In genomic region chr7:49187543-49188268, GRCh38 we compare ENCODE assay signal across 19 cellular contexts.
DNase-seq lines count a peak whose midpoint lies in the region; ATAC-seq and TF ChIP-seq lines count a peak whose summit lies in the region.
"Had no signal": no experiment of that assay in that cellular context is flagged by ENCODE, and none has a peak within 500 bp of the region (broad histone marks: within the 10 kb centered on the region; RNA-seq: fewer than 3 reads in every experiment).

No MANE protein-coding gene starts in this region.

- H3K79me2 ChIP-seq in DND-41 (ENCODE audit: insufficient read depth, low read length), result no peaks in the 10 kb centered on the region
- H3K79me2 ChIP-seq in Karpas-422 (ENCODE audit: low read length), result no peaks in the 10 kb centered on the region

- peak; percentile 75 for TF ChIP-seq CTCF in 22Rv1 (IDR thresholded peaks at IDR 0.05)
- TF ChIP-seq CTCF in DND-41 (IDR thresholded peaks at IDR 0.05; ENCODE audit: borderline replicate concordance, extremely low read depth, low read length, poor library complexity, severe bottlenecking), result peak; percentile 53

- H3K9me2 ChIP-seq in Karpas-422 (replicated peaks; ENCODE audit: insufficient read depth, low read length), result no peaks in the 10 kb centered on the region

- no peaks in the 10 kb centered on the region for H3K27me3 ChIP-seq in DND-41 (ENCODE audit: insufficient read depth, low read length, poor library complexity)
- no peaks in the 10 kb centered on the region for H3K27me3 ChIP-seq in Karpas-422 (ENCODE audit: low read length)
- H3K27me3 ChIP-seq: right lobe of liver, transverse colon had no signal

- H3K4me2 ChIP-seq in DND-41 (ENCODE audit: insufficient read depth, low read length), result no peak overlapping the region
- H3K4me2 ChIP-seq in Karpas-422 (ENCODE audit: low read depth, low read length, poor library complexity, severe bottlenecking), result no peak overlapping the region

- no peak for ATAC-seq in DND-41 (ENCODE audit: insufficient read depth, low read depth)
- no peak for ATAC-seq in stimulated activated naive CD8-positive, alpha-beta T cell treated with anti-CD3 and anti-CD28 coated beads, Interleukin-15, Interleukin-2, amounts not matched to agents 100 U/mL and 50 U/mL, for 24 hours
- no peak for ATAC-seq in HG03460 (IDR thresholded peaks at IDR 0.05; ENCODE audit: unreplicated experiment)
- ATAC-seq: HCT116, lower lobe of right lung, right lobe of liver, Right ventricle myocardium inferior had no signal

- intact Hi-C loops in cardiac septum (cut with DNase I), result no loop called here

- H3K9me3 ChIP-seq in DND-41 (ENCODE audit: insufficient read depth, low read length, severe bottlenecking) (no peaks in the 10 kb centered on the region), Karpas-422 (ENCODE audit: low read length) (no peaks in the 10 kb centered on the region)
- H3K9me3 ChIP-seq: lower lobe of right lung, right lobe of liver, transverse colon had no signal

- H3K36me3 ChIP-seq in DND-41 (ENCODE audit: insufficient read depth, low read length) (no peaks in the 10 kb centered on the region), Karpas-422 (ENCODE audit: insufficient read depth, low read length) (no peaks in the 10 kb centered on the region)
- H3K36me3 ChIP-seq: lower lobe of right lung, right lobe of liver, transverse colon had no signal

- H3K27ac ChIP-seq in 22Rv1 (no peak overlapping the region), DND-41 (ENCODE audit: low read length) (no peak overlapping the region), Karpas-422 (ENCODE audit: low read length) (no peak overlapping the region)
- H3K27ac ChIP-seq: epithelial cell of prostate, lower lobe of right lung, right lobe of liver, transverse colon had no signal

- H3K4me1 ChIP-seq in DND-41 (ENCODE audit: insufficient read depth, low read length) (no peaks in the 10 kb centered on the region), Karpas-422 (ENCODE audit: low read length) (no peaks in the 10 kb centered on the region)
- H3K4me1 ChIP-seq: lower lobe of right lung, right lobe of liver, transverse colon had no signal

- in situ Hi-C loops in SK-MEL-5 (cut with HindIII; ENCODE audit: low pct_unique_long_range_greater_than_20kb, low sequenced_read_pairs), result no loop called here

- H2AFZ ChIP-seq in DND-41 (ENCODE audit: low read depth, low read length) (no peak overlapping the region), Karpas-422 (ENCODE audit: low read length) (no peak overlapping the region)

- no peaks in the 10 kb centered on the region for H4K20me1 ChIP-seq in DND-41 (ENCODE audit: insufficient read depth, low read length)
- no peaks in the 10 kb centered on the region for H4K20me1 ChIP-seq in Karpas-422 (ENCODE audit: insufficient read depth, low read depth, low read length)

- H3K4me3 ChIP-seq in DND-41 (ENCODE audit: low read depth in 1 of 2, low read length in 2 of 2), result no peak overlapping the region
- no peak overlapping the region for H3K4me3 ChIP-seq in Karpas-422 (ENCODE audit: low read length)
- H3K4me3 ChIP-seq: lower lobe of right lung, right lobe of liver, transverse colon had no signal

- DNase-seq in DND-41, result no peak
- DNase-seq in Karpas-422, result peak; percentile 60
- peak; percentile 64 for DNase-seq in SK-MEL-5 (ENCODE audit: low read depth, low spot score)
- no peak for DNase-seq in stimulated activated naive CD8-positive, alpha-beta T cell treated with anti-CD3 and anti-CD28 coated beads, Interleukin-15, Interleukin-2, amounts not matched to agents 100 U/mL and 50 U/mL, for 24 hours
- no peak for DNase-seq in cardiac septum (ENCODE audit: low spot score)
- no peak for DNase-seq in DMS153 (lab: John Stamatoyannopoulos, UW)
- DNase-seq: activated CD4-positive, alpha-beta T cell treated with anti-CD3 and anti-CD28 coated beads, Interleukin-2, amount 50 U/mL, for 4 hours; head of caudate nucleus; lower lobe of right lung; NCI-H226; right lobe of liver; stimulated activated CD4-positive, alpha-beta T cell treated with anti-CD3 and anti-CD28 coated beads, Interleukin-2, amount 100 ng/mL, for 48 hours; T1000; transverse colon had no signal

- no peak overlapping the region for H3K9ac ChIP-seq in DND-41 (ENCODE audit: low read depth, low read length)
- H3K9ac ChIP-seq in Karpas-422 (ENCODE audit: low read length), result no peak overlapping the region

Comparison
In these comparisons a context has a peak if more than half of its experiments do, and no peak if none do; other contexts are left out.
1. DNase-seq: peak in Karpas-422 (single experiment) and SK-MEL-5 (single experiment); none in DND-41 (single experiment), stimulated activated naive CD8-positive, alpha-beta T cell treated with anti-CD3 and anti-CD28 coated beads, Interleukin-15, Interleukin-2, amounts not matched to agents 100 U/mL and 50 U/mL, for 24 hours (single experiment), cardiac septum (single experiment) and DMS153 (single experiment).